29 cellular contexts compared by ENCODE assay signal in the genomic region with DNA sequence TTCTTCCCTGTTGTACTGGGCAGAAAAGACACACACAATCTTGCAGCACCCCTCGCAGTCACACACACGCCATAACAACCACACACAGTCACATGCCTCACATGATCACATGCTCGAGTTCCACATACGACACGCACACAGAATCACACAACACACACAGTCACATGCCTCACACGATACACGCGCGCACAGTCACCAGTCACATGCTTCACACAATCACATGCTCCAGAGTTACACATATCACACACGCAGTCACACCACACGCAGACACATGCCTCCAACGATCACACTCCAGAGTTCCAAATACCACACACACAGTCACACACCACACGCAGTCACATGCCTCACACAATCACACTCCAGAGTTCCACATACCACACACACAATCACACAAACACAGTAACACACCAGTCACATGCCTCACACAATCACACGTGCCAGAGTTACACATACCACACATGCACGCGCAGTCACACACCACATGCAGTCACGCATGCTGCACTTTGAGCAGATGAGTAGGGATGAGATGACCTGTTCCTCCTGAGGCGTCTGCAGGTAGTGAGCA. TPM values are rescaled to one million over a fixed set of nuclear protein-coding genes. Genes with fewer than 3 reads are reported as not detected.
A peak's percentile ranks its signal among the peaks of the same experiment; 100 is the strongest.
DNase-seq lines count a peak whose midpoint lies in the region; ATAC-seq and TF ChIP-seq lines count a peak whose summit lies in the region.
"Had no signal": no experiment of that assay in that cellular context is flagged by ENCODE, and none has a peak within 500 bp of the region (broad histone marks: within the 10 kb centered on the region; RNA-seq: fewer than 3 reads in every experiment).

No MANE protein-coding gene starts in this region.

- H3K4me2 ChIP-seq in HCT116 (ENCODE audit: low read length) (no peak overlapping the region), trophoblast cell (ENCODE audit: low read length) (no peak overlapping the region)

- in situ Hi-C loops in Panc1 (cut with HindIII; ENCODE audit: low pct_unique_long_range_greater_than_20kb, low sequenced_read_pairs): no loop called here

- H3K4me3 ChIP-seq in HCT116 (replicated peaks in 1 of 2; ENCODE audit: low read depth in 1 of 2, low read length in 2 of 2): no peak overlapping the region
- H3K4me3 ChIP-seq in Panc1 (ENCODE audit: low read depth in 2 of 2, low read length in 2 of 2): no peak overlapping the region
- no peak overlapping the region for H3K4me3 ChIP-seq in endodermal cell (ENCODE audit: low read length)
- peak overlapping the region; percentile 41 for H3K4me3 ChIP-seq in trophoblast cell (ENCODE audit: low read depth, low read length)
- H3K4me3 ChIP-seq: left ventricle myocardium inferior, Peyer's patch, prostate gland, tibial nerve had no signal

- no peaks in the 10 kb centered on the region for H3K4me1 ChIP-seq in HCT116 (ENCODE audit: control insufficient read depth in 1 of 2, insufficient read depth in 2 of 2, low read length in 2 of 2)
- H3K4me1 ChIP-seq in Panc1 (ENCODE audit: control insufficient read depth, insufficient read depth, low read length): peaks cover 4% of the 10 kb centered on the region
- no peaks in the 10 kb centered on the region for H3K4me1 ChIP-seq in endodermal cell (ENCODE audit: control insufficient read depth, insufficient read depth, low read length)
- H3K4me1 ChIP-seq in trophoblast cell (ENCODE audit: control insufficient read depth in 1 of 2, insufficient read depth in 2 of 2, low read length in 2 of 2): peaks cover 3 to 4% of the 10 kb centered on the region in 2 experiments
- H3K4me1 ChIP-seq: Caco-2, left ventricle myocardium inferior, Peyer's patch, prostate gland, tibial nerve had no signal

- H3K18ac ChIP-seq in trophoblast cell (ENCODE audit: low read length): no peak overlapping the region

- RAD21 ChIA-PET in HCT116 (lab: Charles Lee; ENCODE audit: low non-redundant PET in 1 of 2, low total read pairs in 2 of 2, uncharacterized antibody in 2 of 2, unreplicated experiment in 2 of 2): no interaction called here

- H3K36me3 ChIP-seq in HCT116 (ENCODE audit: control insufficient read depth in 1 of 2, insufficient read depth in 2 of 2, low read length in 2 of 2) (no peaks in the 10 kb centered on the region), Panc1 (ENCODE audit: control insufficient read depth, insufficient read depth, low read length) (no peaks in the 10 kb centered on the region), endodermal cell (ENCODE audit: control insufficient read depth, insufficient read depth, low read length) (peaks cover 1% of the 10 kb centered on the region), trophoblast cell (ENCODE audit: control insufficient read depth in 1 of 2, insufficient read depth in 2 of 2, low read length in 2 of 2) (peaks cover 71% of the 10 kb centered on the region in 2 experiments)
- H3K36me3 ChIP-seq: left ventricle myocardium inferior, neutrophil, Peyer's patch, prostate gland, tibial nerve had no signal

- no peak for TF ChIP-seq CTCF in HCT116 (IDR thresholded peaks at IDR 0.05 in 2 of 3, conservative IDR thresholded peaks at IDR 0.05 in 1 of 3; ENCODE audit: borderline replicate concordance in 1 of 3, insufficient read depth in 1 of 3, low read depth in 2 of 3, low read length in 2 of 3)
- no peak for TF ChIP-seq CTCF in Panc1 (IDR thresholded peaks at IDR 0.05)
- TF ChIP-seq CTCF in endodermal cell (conservative IDR thresholded peaks at IDR 0.05): no peak
- no peak for TF ChIP-seq CTCF in osteocyte (IDR thresholded peaks at IDR 0.05)

- H3K36me3 Mint-ChIP-seq in endodermal cell (ENCODE audit: low read depth) (peaks cover 44% of the 10 kb centered on the region), osteocyte (ENCODE audit: unreplicated experiment) (peaks cover 6% of the 10 kb centered on the region)
- H3K36me3 Mint-ChIP-seq: CD14-positive monocyte had no signal

- H2BK120ac ChIP-seq in trophoblast cell (ENCODE audit: insufficient read depth, low read length, poor library complexity): no peak overlapping the region

- ATAC-seq in HCT116: no peak
- ATAC-seq in Panc1: no peak
- no peak for ATAC-seq in sciatic nerve
- ATAC-seq: activated naive CD4-positive, alpha-beta T cell treated with anti-CD3 and anti-CD28 coated beads, Interleukin-2, amount 50 U/mL, for 72 hours had no signal

- no peak overlapping the region for H2AFZ ChIP-seq in HCT116 (ENCODE audit: low read depth, low read length, poor library complexity, severe bottlenecking)
- H2AFZ ChIP-seq in trophoblast cell (ENCODE audit: insufficient read depth, low read length, poor library complexity): no peak overlapping the region

- H3K4me3 Mint-ChIP-seq in endodermal cell (no peak overlapping the region), osteocyte (ENCODE audit: unreplicated experiment) (no peak overlapping the region)
- H3K4me3 Mint-ChIP-seq: CD14-positive monocyte; T-helper 2 cell treated with Interferon-gamma antibody and Interleukin-4, amounts not matched to agents 5 μg/mL and 100 μg/mL, for 36 hours had no signal

- DNase-seq in HCT116 (ENCODE audit: low read depth, low spot score) (no peak), Panc1 (ENCODE audit: low read depth, low spot score) (no peak), endodermal cell (no peak), trophoblast cell (no peak), osteocyte (ENCODE audit: extremely low spot score, unreplicated experiment) (no peak), sciatic nerve (ENCODE audit: low spot score) (no peak)
- no peak for DNase-seq in stimulated activated CD4-positive, alpha-beta T cell treated with anti-CD3 and anti-CD28 coated beads, Interleukin-4, amount 100 ng/mL, for 4 hours
- DNase-seq: activated CD4-positive, alpha-beta T cell treated with anti-CD3 and anti-CD28 coated beads for 4 hours; activated T-cell treated with anti-CD3 and anti-CD28 coated beads for 4 hours; amygdala; Caco-2; effector memory CD4-positive, alpha-beta T cell; islet precursor cell; left ventricle myocardium inferior; mesenchymal stem cell; NCI-H1436 treated with DMSO at 0.1 percent for 48 hours; NCI-H2081 treated with DMSO at 0.1 percent for 48 hours; NCI-H226; NCI-H774; Peyer's patch; SHP77; stimulated activated CD4-positive, alpha-beta T cell treated with anti-CD3 and anti-CD28 coated beads, Interleukin-4, amount 100 ng/mL, for 24 hours had no signal

- H3K27me3 ChIP-seq in HCT116 (ENCODE audit: insufficient read depth, low read length) (no peaks in the 10 kb centered on the region), Panc1 (ENCODE audit: control insufficient read depth, insufficient read depth, low read length) (no peaks in the 10 kb centered on the region), endodermal cell (ENCODE audit: control insufficient read depth, insufficient read depth, low read length, poor library complexity, severe bottlenecking) (no peaks in the 10 kb centered on the region), trophoblast cell (ENCODE audit: insufficient read depth, low read length) (no peaks in the 10 kb centered on the region)
- H3K27me3 ChIP-seq: neutrophil, Peyer's patch, tibial nerve had no signal

- no peaks in the 10 kb centered on the region for H4K20me1 ChIP-seq in HCT116 (ENCODE audit: insufficient read depth)

- H3K9me3 Mint-ChIP-seq in endodermal cell (peaks cover 10% of the 10 kb centered on the region), osteocyte (ENCODE audit: unreplicated experiment) (peaks cover 2% of the 10 kb centered on the region)

- H3K23ac ChIP-seq in trophoblast cell (ENCODE audit: low read length): peak overlapping the region; percentile 25

- H3K9me3 ChIP-seq in HCT116 (ENCODE audit: control insufficient read depth in 1 of 2, insufficient read depth in 1 of 2, low read depth in 1 of 2, low read length in 2 of 2): no peaks in the 10 kb centered on the region; a peak in 2 of 4 replicates
- H3K9me3 ChIP-seq in Panc1 (ENCODE audit: control insufficient read depth, insufficient read depth, low read depth, low read length): no peaks in the 10 kb centered on the region
- peaks cover 5% of the 10 kb centered on the region for H3K9me3 ChIP-seq in endodermal cell (ENCODE audit: control insufficient read depth, low read length)
- H3K9me3 ChIP-seq in trophoblast cell (ENCODE audit: insufficient read depth, low read depth, low read length): peaks cover 19% of the 10 kb centered on the region
- H3K9me3 ChIP-seq: prostate gland had no signal

- H2AK5ac ChIP-seq in trophoblast cell (ENCODE audit: low read length): no peak overlapping the region

- no peak for TF ChIP-seq POLR2A in HCT116 (IDR thresholded peaks at IDR 0.05; ENCODE audit: borderline replicate concordance, extremely low read depth, insufficient read depth, insufficient read length)

- H3K9ac ChIP-seq in HCT116 (ENCODE audit: low read length): no peak overlapping the region
- H3K9ac ChIP-seq in endodermal cell (ENCODE audit: extremely low read depth, low read length, poor library complexity, severe bottlenecking): no peak overlapping the region
- H3K9ac ChIP-seq in trophoblast cell (ENCODE audit: low read length): no peak overlapping the region

- CTCF ChIA-PET in HCT116 (lab: Charles Lee) (no interaction called here), Panc1 (lab: Charles Lee) (no interaction called here)

- H3K79me2 ChIP-seq in HCT116 (ENCODE audit: insufficient read depth, low read length) (no peaks in the 10 kb centered on the region), trophoblast cell (ENCODE audit: control insufficient read depth, insufficient read depth, low read length, poor library complexity) (no peaks in the 10 kb centered on the region)

- H3K27ac Mint-ChIP-seq in endodermal cell (peak overlapping the region; percentile 73), osteocyte (ENCODE audit: unreplicated experiment) (no peak overlapping the region)
- H3K27ac Mint-ChIP-seq: CD14-positive monocyte; T-helper 2 cell treated with Interferon-gamma antibody and Interleukin-4, amounts not matched to agents 5 μg/mL and 100 μg/mL, for 36 hours had no signal

- POLR2A ChIA-PET in HCT116 (lab: Charles Lee) (no interaction called here), Panc1 (lab: Charles Lee) (no interaction called here)

- H3K14ac ChIP-seq in trophoblast cell (ENCODE audit: low read length): no peak overlapping the region

- H3K4me1 Mint-ChIP-seq in endodermal cell (peaks cover 16% of the 10 kb centered on the region), osteocyte (ENCODE audit: unreplicated experiment) (no peaks in the 10 kb centered on the region)
- H3K4me1 Mint-ChIP-seq: CD14-positive monocyte had no signal

- H2BK12ac ChIP-seq in trophoblast cell (ENCODE audit: low read length): no peak overlapping the region

- no peak overlapping the region for H3K4ac ChIP-seq in trophoblast cell (ENCODE audit: low read depth, low read length)

- H4K91ac ChIP-seq in trophoblast cell (ENCODE audit: low read depth, low read length): no peak overlapping the region

- intact Hi-C loops in HCT116 (cut with micrococcal nuclease) (no loop called here), Panc1 (cut with micrococcal nuclease; ENCODE audit: unreplicated experiment) (no loop called here), sciatic nerve (cut with DNase I) (no loop called here)

- BruUV-seq in HCT116 (replicated peaks; lab: Mats Ljungman, UMichigan) (no TSS peak), Panc1 (replicated peaks; lab: Mats Ljungman, UMichigan) (TSS peak; percentile 62)

- 94 to 95% methylated on average over 14 to 18 of the region's 18 CpGs for WGBS in endodermal cell (ENCODE audit: insufficient coverage in 1 of 2, insufficient read length in 1 of 2), 2 experiments
- WGBS in trophoblast cell (ENCODE audit: extremely low coverage, insufficient coverage, insufficient read length): no CpG with 5 or more reads among the region's 18 CpGs

- no peak overlapping the region for H3K27ac ChIP-seq in HCT116 (ENCODE audit: low read depth, low read length)
- no peak overlapping the region for H3K27ac ChIP-seq in Panc1 (ENCODE audit: low read length)
- H3K27ac ChIP-seq in endodermal cell (ENCODE audit: low read depth, low read length): no peak overlapping the region
- H3K27ac ChIP-seq in trophoblast cell (ENCODE audit: low read depth, low read length): no peak overlapping the region
- H3K27ac ChIP-seq: left ventricle myocardium inferior, neutrophil, Peyer's patch, prostate gland, tibial nerve had no signal

- H2BK5ac ChIP-seq in trophoblast cell (ENCODE audit: low read depth, low read length, poor library complexity): no peak overlapping the region

- H4K12ac ChIP-seq in trophoblast cell (ENCODE audit: low read depth, low read length): no peak overlapping the region

- H3K9me2 ChIP-seq in HCT116 (ENCODE audit: insufficient read depth): no peaks in the 10 kb centered on the region

- peak; percentile 13; the same call in 1 of the 2 replicates for TF ChIP-seq RAD21 in HCT116 (IDR thresholded peaks at IDR 0.05; ENCODE audit: low read depth)

- no peaks in the 10 kb centered on the region for H3K79me1 ChIP-seq in trophoblast cell (ENCODE audit: low read length)

- H3K27me3 Mint-ChIP-seq in endodermal cell (ENCODE audit: insufficient read depth) (no peaks in the 10 kb centered on the region), osteocyte (ENCODE audit: unreplicated experiment) (peaks cover 2% of the 10 kb centered on the region)

- no peak overlapping the region for H4K8ac ChIP-seq in trophoblast cell (ENCODE audit: low read depth, low read length)

RNA-seq across cellular contexts. Expression of gene LRRC14B, which starts 49.0 kb away (rescaled TPM):
- not detected for total RNA-seq in HCT116 (2021; ENCODE audit: unreplicated experiment)
- 0.05 TPM in 1 of 2 replicates, not detected in the other for polyA plus RNA-seq in HCT116 (2012)
- 0.82 TPM for total RNA-seq in Panc1 (2021; ENCODE audit: unreplicated experiment)
- polyA plus RNA-seq in Panc1 (2012; ENCODE audit: insufficient read length): 0.74 TPM
- not detected for total RNA-seq in endodermal cell
- not detected for polyA plus RNA-seq in endodermal cell (2013, experiment 1 of 2)
- polyA plus RNA-seq in endodermal cell (2013, experiment 2 of 2): not detected
- polyA plus RNA-seq in trophoblast cell (2013): 0.05 and 0.06 TPM in 2 replicates
- not detected in 2 replicates for total RNA-seq in osteocyte
- not detected for total RNA-seq in sciatic nerve
- total RNA-seq: Caco-2, fibroblast of villous mesenchyme, Peyer's patch, tibial nerve had no signal
- polyA plus RNA-seq: CD14-positive monocyte had no signal

RNA-seq across cellular contexts. Expression of gene PLEKHG4B, which starts 50.4 kb away (rescaled TPM):
- total RNA-seq in HCT116 (2021; ENCODE audit: unreplicated experiment) (0.02 TPM), Panc1 (2021; ENCODE audit: unreplicated experiment) (8.9 TPM), endodermal cell (10 to 100 TPM; 16.3 to 22.8 TPM), osteocyte (3.8 and 4.5 TPM in 2 replicates), sciatic nerve (1.1 TPM)
- polyA plus RNA-seq in HCT116 (2012): 0.05 and 0.07 TPM in 2 replicates
- 9.4 TPM for polyA plus RNA-seq in Panc1 (2012; ENCODE audit: insufficient read length)
- 20.9 TPM for polyA plus RNA-seq in endodermal cell (2013, experiment 1 of 2)
- polyA plus RNA-seq in endodermal cell (2013, experiment 2 of 2): 19.5 TPM
- 36.7 and 38.3 TPM in 2 replicates for polyA plus RNA-seq in trophoblast cell (2013)
- total RNA-seq: left ventricle myocardium inferior had no signal
- polyA plus RNA-seq: CD14-positive monocyte had no signal
